9 cellular contexts compared by ENCODE assay signal in the genomic region with DNA sequence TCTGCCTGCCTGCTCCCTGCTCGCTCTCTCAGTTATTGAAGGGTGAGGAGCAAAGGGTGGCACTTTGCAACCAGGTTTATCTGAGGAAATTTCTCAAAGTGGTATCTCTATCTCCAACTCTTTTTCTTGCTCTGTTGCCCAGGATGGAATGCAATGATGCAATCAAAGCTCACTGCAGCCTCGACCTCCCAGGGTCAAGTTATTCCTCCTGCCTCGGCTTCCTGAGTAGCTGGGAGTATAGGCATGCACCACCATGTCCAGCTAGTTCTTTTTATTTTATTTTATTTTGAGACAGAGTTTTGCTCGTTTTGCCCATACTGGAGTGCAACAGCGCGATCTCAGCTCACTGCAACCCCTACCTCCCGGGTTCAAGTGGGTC. TPM values are rescaled to one million over a fixed set of nuclear protein-coding genes. Genes with fewer than 3 reads are reported as not detected.
DNase-seq lines count a peak whose midpoint lies in the region; TF ChIP-seq lines count a peak whose summit lies in the region.
"Had no signal": no experiment of that assay in that cellular context is flagged by ENCODE, and none has a peak within 500 bp of the region (broad histone marks: within the 10 kb centered on the region; RNA-seq: fewer than 3 reads in every experiment).

No MANE protein-coding gene starts in this region.

- WGBS in tibial nerve, 2 donors = 65 to 66% methylated on average over 7 of the region's 7 CpGs

- H3K4me3 ChIP-seq in MG63 = no peak overlapping the region
- no peak overlapping the region for H3K4me3 ChIP-seq in tibial nerve
- H3K4me3 ChIP-seq: dorsolateral prefrontal cortex had no signal

- no peak for TF ChIP-seq CTCF in tibial nerve (IDR thresholded peaks at IDR 0.05)

- peaks cover 0 to 53% (median 9%) of the 10 kb centered on the region in 4 donors for H3K4me1 ChIP-seq in tibial nerve

- H3K27me3 ChIP-seq in MG63 (no peaks in the 10 kb centered on the region), tibial nerve (no peaks in the 10 kb centered on the region)
- H3K27me3 ChIP-seq: dorsolateral prefrontal cortex had no signal

- H3K9me3 ChIP-seq in MG63 (no peaks in the 10 kb centered on the region), tibial nerve (no peaks in the 10 kb centered on the region)

- peak; percentile 31 for DNase-seq in MG63
- DNase-seq in fibroblast of the conjunctiva (ENCODE audit: low read depth) = peak; percentile 44
- no peak for DNase-seq in tibial nerve (ENCODE audit: low spot score in 2 of 2)
- no peak for DNase-seq in substantia nigra (lab: John Stamatoyannopoulos, UW)
- no peak for DNase-seq in NCI-H146 treated with DMSO at 0.1 percent for 48 hours (lab: John Stamatoyannopoulos, UW; ENCODE audit: unreplicated experiment)
- DNase-seq: dorsolateral prefrontal cortex, NCI-H1436 treated with DMSO at 0.1 percent for 48 hours had no signal

- no peak for TF ChIP-seq EP300 in tibial nerve (IDR thresholded peaks at IDR 0.05)

- H3K27ac ChIP-seq in tibial nerve (peak overlapping the region in 3 of 4 donors; percentile 47 to 73 (median 50)), substantia nigra (ENCODE audit: low read depth, low read length, poor library complexity, severe bottlenecking) (no peak overlapping the region)
- H3K27ac ChIP-seq: HL-60 had no signal

- H3K36me3 ChIP-seq in MG63 = peaks cover 6% of the 10 kb centered on the region; the same call in 1 of the 2 replicates
- H3K36me3 ChIP-seq in tibial nerve = peaks cover 0 to 32% (median 0%) of the 10 kb centered on the region in 3 donors

- TF ChIP-seq POLR2A in tibial nerve (IDR thresholded peaks at IDR 0.05) = no peak

RNA-seq across cellular contexts. Expression of gene ACTMAP, which starts 4.9 kb away (rescaled TPM):
- total RNA-seq in MG63 (2014; rRNA removed; shearing (Covaris generic); ENCODE audit: low replicate concordance) = 0.95 and 3.6 TPM in 2 replicates
- total RNA-seq in tibial nerve = 1 to 10 TPM; 2.5 to 7.1 (median 4.3) TPM

RNA-seq across cellular contexts. Expression of gene SNRPA, which starts 5.6 kb away (rescaled TPM):
- 66.4 and 68.4 TPM in 2 replicates for total RNA-seq in MG63 (2014; rRNA removed; shearing (Covaris generic); ENCODE audit: low replicate concordance)
- total RNA-seq in tibial nerve = 10 to 100 TPM; 52.8 to 92.7 (median 70.9) TPM

RNA-seq across cellular contexts. Expression of gene ITPKC, which starts 28.5 kb away (rescaled TPM):
- total RNA-seq in MG63 (2014; rRNA removed; shearing (Covaris generic); ENCODE audit: low replicate concordance) = 22.3 and 23.8 TPM in 2 replicates
- total RNA-seq in tibial nerve = 100 to 1,000 TPM in 1 of 4 donors, 10 to 100 TPM in 3; 72.0 to 114 (median 90.9) TPM

RNA-seq across cellular contexts. Expression of gene COQ8B, which starts 28.7 kb away (rescaled TPM):
- total RNA-seq in MG63 (2014; rRNA removed; shearing (Covaris generic); ENCODE audit: low replicate concordance) = 44.6 and 462 TPM in 2 replicates
- total RNA-seq in tibial nerve = 10 to 100 TPM; 71.0 to 88.6 (median 84.3) TPM

RNA-seq across cellular contexts. Expression of gene MIA, which starts 29.9 kb away (rescaled TPM):
- total RNA-seq in MG63 (2014; rRNA removed; shearing (Covaris generic); ENCODE audit: low replicate concordance) = not detected in 2 replicates
- 100 to 1,000 TPM; 127 to 322 (median 209) TPM for total RNA-seq in tibial nerve
- total RNA-seq: Daoy had no signal

Comparison
In these comparisons a context has a peak if more than half of its experiments do, and no peak if none do; other contexts are left out.
1. DNase-seq: peak in MG63 (single experiment) and fibroblast of the conjunctiva (single experiment); none in tibial nerve (0 of 2), substantia nigra (0 of 49) and NCI-H146 treated with DMSO at 0.1 percent for 48 hours (single experiment).